20 cellular contexts compared by ENCODE assay signal in genomic region chr21:26377111-26377694, GRCh38.
"Had no signal": no experiment of that assay in that cellular context is flagged by ENCODE, and none has a peak within 500 bp of the region (broad histone marks: within the 10 kb centered on the region; RNA-seq: fewer than 3 reads in every experiment).

No MANE protein-coding gene starts in this region.

- H3K36me3 ChIP-seq: heart left ventricle, neutrophil, sigmoid colon, stomach, thoracic aorta, transverse colon had no signal

- H3K9me3 ChIP-seq: heart left ventricle, mucosa of descending colon, neutrophil, psoas muscle, sigmoid colon, stomach, thoracic aorta, transverse colon had no signal

- H3K27ac ChIP-seq: heart left ventricle, neutrophil, psoas muscle, sigmoid colon, skin epidermis, stomach, thoracic aorta, transverse colon had no signal

- H3K4me3 ChIP-seq: heart left ventricle, mucosa of descending colon, psoas muscle, sigmoid colon, skin epidermis, stomach, thoracic aorta, transverse colon had no signal

- H3K4me1 ChIP-seq: heart left ventricle, psoas muscle, stomach had no signal

- FAIRE-seq: colon had no signal

- DNase-seq: erythroblast; foreskin melanocyte; heart left ventricle; hippocampal formation; kidney glomerular epithelial cell; mucosa of descending colon; naive thymus-derived CD8-positive, alpha-beta T cell; psoas muscle; retina; sigmoid colon; stimulated activated CD4-positive, alpha-beta T cell treated with anti-CD3 and anti-CD28 coated beads, Interleukin-12 subunit alpha, Interleukin-12 subunit beta, amount 100 ng/mL, for 4 hours; stimulated activated naive CD4-positive, alpha-beta T cell; stomach; substantia nigra; transverse colon had no signal

- ATAC-seq: heart left ventricle; left lobe of liver; mucosa of descending colon; naive thymus-derived CD8-positive, alpha-beta T cell; psoas muscle had no signal

- H3K27me3 ChIP-seq: heart left ventricle, sigmoid colon, stomach, transverse colon had no signal
